15 cellular contexts compared by ENCODE assay signal in the genomic region with DNA sequence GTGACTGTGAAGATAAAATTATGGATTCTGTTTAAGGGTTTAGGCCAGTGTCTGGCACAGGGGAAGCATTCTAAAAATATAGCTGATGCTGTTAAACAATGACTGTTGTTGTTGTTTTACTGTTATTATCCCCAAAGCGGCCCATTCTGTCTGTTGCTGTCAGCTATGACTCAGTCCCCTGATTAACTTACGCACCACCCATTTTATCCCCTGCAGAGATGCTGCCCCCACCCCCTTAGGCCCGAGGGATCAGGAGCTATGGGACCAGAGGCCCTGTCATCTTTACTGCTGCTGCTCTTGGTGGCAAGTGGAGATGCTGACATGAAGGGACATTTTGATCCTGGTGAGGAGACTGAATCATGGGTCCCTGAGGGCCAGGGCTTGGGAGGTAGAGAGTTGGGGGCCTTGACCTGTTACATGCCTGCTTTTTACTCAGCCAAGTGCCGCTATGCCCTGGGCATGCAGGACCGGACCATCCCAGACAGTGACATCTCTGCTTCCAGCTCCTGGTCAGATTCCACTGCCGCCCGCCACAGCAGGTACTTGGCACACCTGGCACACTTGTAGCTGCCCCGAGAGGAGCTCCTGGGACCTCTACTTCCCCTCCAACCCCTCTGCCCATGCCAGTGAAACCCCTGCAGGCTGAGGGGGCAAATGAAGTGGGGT. TPM values are rescaled to one million over a fixed set of nuclear protein-coding genes. Genes with fewer than 3 reads are reported as not detected.
DNase-seq lines count a peak whose midpoint lies in the region; FAIRE-seq and TF ChIP-seq lines count a peak whose summit lies in the region.
"Had no signal": no experiment of that assay in that cellular context is flagged by ENCODE, and none has a peak within 500 bp of the region (broad histone marks: within the 10 kb centered on the region; RNA-seq: fewer than 3 reads in every experiment).

No MANE protein-coding gene starts in this region.

- no peaks in the 10 kb centered on the region for H3K27me3 ChIP-seq in thyroid gland

- no peak overlapping the region for H3K27ac Mint-ChIP-seq in activated CD4-positive, alpha-beta memory T cell treated with anti-CD3 and anti-CD28 coated beads for 36 hours
- no peak overlapping the region for H3K27ac Mint-ChIP-seq in activated CD4-positive, alpha-beta memory T cell treated with anti-CD3 and anti-CD28 coated beads, Interleukin-2, amount 10 ng/mL, durations not matched to agents 7 days and 5 days
- H3K27ac Mint-ChIP-seq in brain (peak overlapping the region; percentile 6 to 99 (median 99)), Calu3 (ENCODE audit: unreplicated experiment) (no peak overlapping the region)

- H3K9me3 ChIP-seq in thyroid gland, result no peaks in the 10 kb centered on the region

- 85 to 89% methylated on average over 7 to 8 of the region's 8 CpGs for WGBS in thyroid gland, 2 donors

- peaks cover 18% of the 10 kb centered on the region for H3K4me1 Mint-ChIP-seq in activated CD4-positive, alpha-beta memory T cell treated with anti-CD3 and anti-CD28 coated beads for 36 hours (ENCODE audit: low read depth)
- peaks cover 10% of the 10 kb centered on the region for H3K4me1 Mint-ChIP-seq in activated CD4-positive, alpha-beta memory T cell treated with anti-CD3 and anti-CD28 coated beads, Interleukin-2, amount 10 ng/mL, durations not matched to agents 7 days and 5 days
- H3K4me1 Mint-ChIP-seq in brain (peaks cover 61% of the 10 kb centered on the region), Calu3 (ENCODE audit: low read depth, unreplicated experiment) (peaks cover 40% of the 10 kb centered on the region)

- H3K36me3 Mint-ChIP-seq in activated CD4-positive, alpha-beta memory T cell treated with anti-CD3 and anti-CD28 coated beads for 36 hours, result no peaks in the 10 kb centered on the region
- no peaks in the 10 kb centered on the region for H3K36me3 Mint-ChIP-seq in activated CD4-positive, alpha-beta memory T cell treated with anti-CD3 and anti-CD28 coated beads, Interleukin-2, amount 10 ng/mL, durations not matched to agents 7 days and 5 days (ENCODE audit: low read depth)
- peaks cover 48% of the 10 kb centered on the region for H3K36me3 Mint-ChIP-seq in brain
- peaks cover 87% of the 10 kb centered on the region for H3K36me3 Mint-ChIP-seq in Calu3 (ENCODE audit: insufficient read depth, unreplicated experiment)

- H3K27me3 Mint-ChIP-seq in activated CD4-positive, alpha-beta memory T cell treated with anti-CD3 and anti-CD28 coated beads for 36 hours, result no peaks in the 10 kb centered on the region
- peaks cover 19% of the 10 kb centered on the region for H3K27me3 Mint-ChIP-seq in activated CD4-positive, alpha-beta memory T cell treated with anti-CD3 and anti-CD28 coated beads, Interleukin-2, amount 10 ng/mL, durations not matched to agents 7 days and 5 days
- H3K27me3 Mint-ChIP-seq in brain (peaks cover 7% of the 10 kb centered on the region), Calu3 (ENCODE audit: unreplicated experiment) (no peaks in the 10 kb centered on the region)

- H3K27ac ChIP-seq in temporal lobe (ENCODE audit: low read depth, low read length) (peak overlapping the region; percentile 99), thyroid gland (no peak overlapping the region)

- no peak for TF ChIP-seq POLR2A in thyroid gland (IDR thresholded peaks at IDR 0.05)

- no peaks in the 10 kb centered on the region for H3K9me3 Mint-ChIP-seq in activated CD4-positive, alpha-beta memory T cell treated with anti-CD3 and anti-CD28 coated beads for 36 hours
- no peaks in the 10 kb centered on the region for H3K9me3 Mint-ChIP-seq in activated CD4-positive, alpha-beta memory T cell treated with anti-CD3 and anti-CD28 coated beads, Interleukin-2, amount 10 ng/mL, durations not matched to agents 7 days and 5 days
- H3K9me3 Mint-ChIP-seq in brain (no peaks in the 10 kb centered on the region), Calu3 (ENCODE audit: low read depth, unreplicated experiment) (no peaks in the 10 kb centered on the region)
- H3K9me3 Mint-ChIP-seq: immature natural killer cell had no signal

- no peak overlapping the region for H3K4me3 ChIP-seq in thyroid gland (replicated peaks in 1 of 3)

- CTCF ChIA-PET in activated CD4-positive, alpha-beta memory T cell treated with anti-CD3 and anti-CD28 coated beads for 36 hours (lab: Charles Lee), result interaction anchor here (1.3 to 1.5 kb wide), 2 partner anchors 191 to 199 kb away, joined by 4 read pairs; no protein-coding TSS in a partner anchor
- CTCF ChIA-PET in activated CD4-positive, alpha-beta memory T cell treated with anti-CD3 and anti-CD28 coated beads, Interleukin-2, amount 10 ng/mL, durations not matched to agents 7 days and 5 days (lab: Charles Lee), result interaction anchor here (1.3 kb wide), 1 partner anchor 18 kb away, joined by 3 read pairs; no protein-coding TSS in a partner anchor
- CTCF ChIA-PET in Calu3 (lab: Charles Lee), result interaction anchor here (0.6 to 1.0 kb wide), 3 partner anchors 154 to 182 kb away, joined by 3 to 4 read pairs (median 4); no protein-coding TSS in a partner anchor

- BruUV-seq in Calu3 (replicated peaks; lab: Mats Ljungman, UMichigan), result no TSS peak

- H3K4me3 Mint-ChIP-seq in activated CD4-positive, alpha-beta memory T cell treated with anti-CD3 and anti-CD28 coated beads for 36 hours, result no peak overlapping the region
- no peak overlapping the region for H3K4me3 Mint-ChIP-seq in activated CD4-positive, alpha-beta memory T cell treated with anti-CD3 and anti-CD28 coated beads, Interleukin-2, amount 10 ng/mL, durations not matched to agents 7 days and 5 days
- H3K4me3 Mint-ChIP-seq in brain (peak overlapping the region; percentile 41 to 98 (median 74)), Calu3 (ENCODE audit: low read depth, unreplicated experiment) (no peak overlapping the region)
- H3K4me3 Mint-ChIP-seq: immature natural killer cell had no signal

- peaks cover 31 to 39% of the 10 kb centered on the region in 2 donors for H3K36me3 ChIP-seq in thyroid gland

- POLR2A ChIA-PET in activated CD4-positive, alpha-beta memory T cell treated with anti-CD3 and anti-CD28 coated beads for 36 hours (lab: Charles Lee), result interaction anchor here (0.6 kb wide), 1 partner anchor 78 kb away, joined by 5 read pairs; no protein-coding TSS in a partner anchor
- POLR2A ChIA-PET in activated CD4-positive, alpha-beta memory T cell treated with anti-CD3 and anti-CD28 coated beads, Interleukin-2, amount 10 ng/mL, durations not matched to agents 7 days and 5 days (lab: Charles Lee), result interaction anchor here (0.6 kb wide), 1 partner anchor 38 kb away, joined by 4 read pairs; no protein-coding TSS in a partner anchor

- intact Hi-C loops in activated CD4-positive, alpha-beta memory T cell treated with anti-CD3 and anti-CD28 coated beads for 36 hours (cut with micrococcal nuclease), result no loop called here
- intact Hi-C loops in Calu3 (cut with micrococcal nuclease; ENCODE audit: unreplicated experiment), result loop anchor here (10.0 kb wide), 1 partner anchor 214 kb away; a partner anchor contains a TSS
- intact Hi-C loops in thyroid gland (cut with DNase I), result loop anchor here (10.0 kb wide), 2 partner anchors 144 to 214 kb away; a partner anchor contains a TSS

- peaks cover 16 to 27% of the 10 kb centered on the region in 2 donors for H3K4me1 ChIP-seq in thyroid gland

- peak; percentile 4 for DNase-seq in activated CD4-positive, alpha-beta memory T cell treated with anti-CD3 and anti-CD28 coated beads for 36 hours
- no peak for DNase-seq in activated CD4-positive, alpha-beta memory T cell treated with anti-CD3 and anti-CD28 coated beads, Interleukin-2, amount 10 ng/mL, durations not matched to agents 7 days and 5 days
- DNase-seq in islet precursor cell, result peak; percentile 67
- DNase-seq in urothelium cell line (ENCODE audit: low spot score), result no peak
- DNase-seq in Calu3, result no peak
- DNase-seq in thyroid gland, result no peak
- DNase-seq: cortex of kidney, immature natural killer cell, KBM-7, NCI-H510A treated with DMSO at 0.1 percent for 48 hours, T-helper 1 cell had no signal

- FAIRE-seq in urothelium cell line (lab: Jason Lieb, UNC), result no peak
- FAIRE-seq: A204.1 had no signal

- TF ChIP-seq CTCF in brain (conservative IDR thresholded peaks at IDR 0.05), result no peak
- TF ChIP-seq CTCF in Calu3 (IDR thresholded peaks at IDR 0.05; ENCODE audit: unreplicated experiment), result no peak
- no peak for TF ChIP-seq CTCF in thyroid gland (IDR thresholded peaks at IDR 0.05)

RNA-seq across cellular contexts. Expression of a gene that starts 4.3 kb away (rescaled TPM):
- 1 to 10 TPM; 8.1 to 8.7 TPM for total RNA-seq in activated CD4-positive, alpha-beta memory T cell treated with anti-CD3 and anti-CD28 coated beads for 36 hours
- 1 to 10 TPM; 1.8 to 3.2 TPM for total RNA-seq in activated CD4-positive, alpha-beta memory T cell treated with anti-CD3 and anti-CD28 coated beads, Interleukin-2, amount 10 ng/mL, durations not matched to agents 7 days and 5 days
- polyA plus RNA-seq in brain (ENCODE audit: insufficient read depth, low read depth, low replicate concordance), result 221 TPM
- total RNA-seq in temporal lobe (147 TPM), Calu3 (2022) (489 and 580 TPM in 2 replicates), thyroid gland (100 to 1,000 TPM in 3 of 4 donors, 10 to 100 TPM in 1; 93.4 to 207 (median 131) TPM)

RNA-seq across cellular contexts. Expression of a gene that starts 19.4 kb away (rescaled TPM):
- total RNA-seq in activated CD4-positive, alpha-beta memory T cell treated with anti-CD3 and anti-CD28 coated beads for 36 hours, result 10 to 100 TPM; 35.2 to 39.2 TPM
- 10 to 100 TPM; 25.6 to 26.4 TPM for total RNA-seq in activated CD4-positive, alpha-beta memory T cell treated with anti-CD3 and anti-CD28 coated beads, Interleukin-2, amount 10 ng/mL, durations not matched to agents 7 days and 5 days
- 33.0 TPM for polyA plus RNA-seq in brain (ENCODE audit: insufficient read depth, low read depth, low replicate concordance)
- total RNA-seq in temporal lobe, result 20.7 TPM
- 70.5 and 80.0 TPM in 2 replicates for total RNA-seq in Calu3 (2022)
- 10 to 100 TPM in 3 of 4 donors, 1 to 10 TPM in 1; 9.5 to 34.4 (median 18.2) TPM for total RNA-seq in thyroid gland

RNA-seq across cellular contexts. Expression of a gene that starts 25.4 kb away (rescaled TPM):
- total RNA-seq in activated CD4-positive, alpha-beta memory T cell treated with anti-CD3 and anti-CD28 coated beads for 36 hours, result 10 to 100 TPM; 56.9 to 68.9 TPM
- total RNA-seq in activated CD4-positive, alpha-beta memory T cell treated with anti-CD3 and anti-CD28 coated beads, Interleukin-2, amount 10 ng/mL, durations not matched to agents 7 days and 5 days, result 10 to 100 TPM; 33.6 to 37.0 TPM
- 18.0 TPM for polyA plus RNA-seq in brain (ENCODE audit: insufficient read depth, low read depth, low replicate concordance)
- total RNA-seq in temporal lobe (23.4 TPM), Calu3 (2022) (33.0 and 34.2 TPM in 2 replicates), thyroid gland (10 to 100 TPM; 17.3 to 36.4 (median 30.6) TPM)

RNA-seq across cellular contexts. Expression of a gene that starts 43.4 kb away (rescaled TPM):
- total RNA-seq in activated CD4-positive, alpha-beta memory T cell treated with anti-CD3 and anti-CD28 coated beads for 36 hours, result not detected
- not detected for total RNA-seq in activated CD4-positive, alpha-beta memory T cell treated with anti-CD3 and anti-CD28 coated beads, Interleukin-2, amount 10 ng/mL, durations not matched to agents 7 days and 5 days
- polyA plus RNA-seq in brain (ENCODE audit: insufficient read depth, low read depth, low replicate concordance), result not detected
- not detected for total RNA-seq in temporal lobe
- total RNA-seq in Calu3 (2022), result 184 and 246 TPM in 2 replicates
- total RNA-seq in thyroid gland, result 1 to 10 TPM in 1 of 4 donors, not detected in 3; 3.5 TPM
- total RNA-seq: pulmonary artery endothelial cell had no signal
- polyA plus RNA-seq: immature natural killer cell had no signal

RNA-seq across cellular contexts. Expression of a gene that starts 52.2 kb away (rescaled TPM):
- total RNA-seq in activated CD4-positive, alpha-beta memory T cell treated with anti-CD3 and anti-CD28 coated beads for 36 hours, result not detected
- total RNA-seq in activated CD4-positive, alpha-beta memory T cell treated with anti-CD3 and anti-CD28 coated beads, Interleukin-2, amount 10 ng/mL, durations not matched to agents 7 days and 5 days, result not detected
- not detected for polyA plus RNA-seq in brain (ENCODE audit: insufficient read depth, low read depth, low replicate concordance)
- total RNA-seq in temporal lobe, result not detected
- total RNA-seq in Calu3 (2022), result 0.07 and 0.15 TPM in 2 replicates
- total RNA-seq in thyroid gland, result not detected
- total RNA-seq: pulmonary artery endothelial cell had no signal
- polyA plus RNA-seq: immature natural killer cell had no signal

Comparison
In these comparisons a context has a peak if more than half of its experiments do, and no peak if none do; other contexts are left out.
1. DNase-seq: peak in activated CD4-positive, alpha-beta memory T cell treated with anti-CD3 and anti-CD28 coated beads for 36 hours (single experiment) and islet precursor cell (single experiment); none in activated CD4-positive, alpha-beta memory T cell treated with anti-CD3 and anti-CD28 coated beads, Interleukin-2, amount 10 ng/mL, durations not matched to agents 7 days and 5 days (single experiment), urothelium cell line (single experiment), Calu3 (single experiment) and thyroid gland (0 of 2).
2. H3K27ac Mint-ChIP-seq: peak in brain (5 of 5); none in activated CD4-positive, alpha-beta memory T cell treated with anti-CD3 and anti-CD28 coated beads for 36 hours (single experiment), activated CD4-positive, alpha-beta memory T cell treated with anti-CD3 and anti-CD28 coated beads, Interleukin-2, amount 10 ng/mL, durations not matched to agents 7 days and 5 days (single experiment) and Calu3 (single experiment).
3. H3K4me3 Mint-ChIP-seq: peak in brain (5 of 5); none in activated CD4-positive, alpha-beta memory T cell treated with anti-CD3 and anti-CD28 coated beads for 36 hours (single experiment), activated CD4-positive, alpha-beta memory T cell treated with anti-CD3 and anti-CD28 coated beads, Interleukin-2, amount 10 ng/mL, durations not matched to agents 7 days and 5 days (single experiment) and Calu3 (single experiment).
4. RNA of a gene that starts 4.3 kb away (total RNA-seq): 489 to 580 TPM in Calu3, 147 TPM in temporal lobe (single experiment) and 93.4 to 207 TPM in thyroid gland; 8.1 to 8.7 TPM in activated CD4-positive, alpha-beta memory T cell treated with anti-CD3 and anti-CD28 coated beads for 36 hours and 1.8 to 3.2 TPM in activated CD4-positive, alpha-beta memory T cell treated with anti-CD3 and anti-CD28 coated beads, Interleukin-2, amount 10 ng/mL, durations not matched to agents 7 days and 5 days; every median in the first group is over 4 times any median in the second.